ENCODE assay signal across 2 cellular contexts in genomic region chr5:172862165-172862801, GRCh38.
TF ChIP-seq lines count a peak whose summit lies in the region.

No MANE protein-coding gene starts in this region.

TF ChIP-seq in WTC11, 78 proteins besides CTCF, POLR2A, EP300 and RAD21:
- no peak for TF ChIP-seq E2F5 (CRISPR knock-in tag; IDR thresholded peaks at IDR 0.05)

TF ChIP-seq in HepG2, 621 proteins besides CTCF, POLR2A, EP300 and RAD21:
- TF ChIP-seq ZNF317 (CRISPR knock-in tag; IDR thresholded peaks at IDR 0.05): no peak
- no peak for TF ChIP-seq ATF3 (CRISPR knock-in tag; IDR thresholded peaks at IDR 0.05)
- TF ChIP-seq AGO2 (optimal IDR thresholded peaks at IDR 0.05; ENCODE audit: low read depth, low read length): no peak
- TF ChIP-seq AKAP8 (CRISPR knock-in tag; IDR thresholded peaks at IDR 0.05): no peak
- TF ChIP-seq POGK (CRISPR knock-in tag; conservative IDR thresholded peaks at IDR 0.05): no peak
- TF ChIP-seq ZNF367 (CRISPR knock-in tag; IDR thresholded peaks at IDR 0.05; ENCODE audit: borderline replicate concordance): no peak
- TF ChIP-seq DR1 (CRISPR knock-in tag; IDR thresholded peaks at IDR 0.05): no peak
- no peak for TF ChIP-seq MZF1 (CRISPR knock-in tag; IDR thresholded peaks at IDR 0.05; ENCODE audit: borderline replicate concordance)
